ENCODE assay signal across 14 cellular contexts in the genomic region with DNA sequence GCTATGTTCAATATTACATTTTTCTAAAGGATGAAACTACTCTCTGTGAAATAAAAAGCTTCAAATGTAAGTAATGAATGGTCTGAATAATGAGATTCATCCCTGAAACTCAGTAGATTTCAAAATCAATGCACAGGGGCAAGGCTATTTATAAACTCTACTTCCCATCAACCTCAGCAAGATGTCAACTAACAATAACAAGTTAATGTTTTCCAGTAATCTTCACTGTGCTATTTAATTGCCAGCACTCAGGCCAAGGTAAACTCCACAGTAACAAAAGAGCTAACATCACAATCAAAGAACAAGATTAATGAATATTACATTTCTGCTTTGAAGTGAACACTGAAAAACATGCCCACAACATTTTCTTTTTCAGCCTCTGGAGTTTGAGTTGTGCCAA.
DNase-seq lines count a peak whose midpoint lies in the region; FAIRE-seq and TF ChIP-seq lines count a peak whose summit lies in the region.
"Had no signal": no experiment of that assay in that cellular context is flagged by ENCODE, and none has a peak within 500 bp of the region (broad histone marks: within the 10 kb centered on the region; RNA-seq: fewer than 3 reads in every experiment).

No MANE protein-coding gene starts in this region.

- H3K9me2 ChIP-seq in hepatocyte (replicated peaks; ENCODE audit: insufficient read depth) = no peaks in the 10 kb centered on the region

- H3K4me1 ChIP-seq in hepatocyte (ENCODE audit: insufficient read depth) (peaks cover 36% of the 10 kb centered on the region), skeletal muscle tissue (ENCODE audit: control insufficient read depth in 3 of 3, insufficient read depth in 3 of 3, low read length in 3 of 3) (peaks cover 6 to 16% (median 8%) of the 10 kb centered on the region in 3 donors), ovary (ENCODE audit: insufficient read depth) (peaks cover 4% of the 10 kb centered on the region)

- H3K27ac ChIP-seq in hepatocyte (peak overlapping the region; percentile 77), skeletal muscle tissue (ENCODE audit: low read depth, low read length) (peak overlapping the region; percentile 17), ovary (peak overlapping the region in 1 of 2 donors; percentile 31)

- no peak for TF ChIP-seq POLR2A in ovary (IDR thresholded peaks at IDR 0.05)

- H4K20me1 ChIP-seq in hepatocyte (ENCODE audit: insufficient read depth, poor library complexity, severe bottlenecking) = no peaks in the 10 kb centered on the region

- H3K9ac ChIP-seq in skeletal muscle tissue (ENCODE audit: low read depth in 1 of 3, low read length in 3 of 3) = no peak overlapping the region

- no peaks in the 10 kb centered on the region for H3K36me3 ChIP-seq in hepatocyte (replicated peaks; ENCODE audit: insufficient read depth, low read depth)
- H3K36me3 ChIP-seq in skeletal muscle tissue (ENCODE audit: control insufficient read depth in 3 of 3, insufficient read depth in 3 of 3, low read length in 3 of 3) = no peaks in the 10 kb centered on the region
- no peaks in the 10 kb centered on the region for H3K36me3 ChIP-seq in ovary

- TF ChIP-seq CTCF in hepatocyte (IDR thresholded peaks at IDR 0.05; ENCODE audit: poor library complexity) = no peak
- no peak for TF ChIP-seq CTCF in ovary (IDR thresholded peaks at IDR 0.05)

- no peak for FAIRE-seq in frontal cortex (lab: Jason Lieb, UNC)

- H2AFZ ChIP-seq in hepatocyte = no peak overlapping the region

- H3K9me3 ChIP-seq in hepatocyte (ENCODE audit: low read depth) (no peaks in the 10 kb centered on the region), skeletal muscle tissue (ENCODE audit: control insufficient read depth in 3 of 3, low read length in 3 of 3) (no peaks in the 10 kb centered on the region), ovary (no peaks in the 10 kb centered on the region)

- DNase-seq in DMS53 (lab: John Stamatoyannopoulos, UW) (peak; percentile 12), DMS53 treated with DMSO at 0.1 percent for 48 hours (lab: John Stamatoyannopoulos, UW; ENCODE audit: unreplicated experiment) (no peak), astrocyte of the hippocampus (ENCODE audit: low read depth, low spot score) (peak; percentile 82), hepatocyte (ENCODE audit: low spot score) (no peak), frontal cortex (ENCODE audit: low spot score in 2 of 2) (no peak), ovary (no peak), posterior cingulate gyrus (no peak)
- DNase-seq: 8988T; activated naive CD8-positive, alpha-beta T cell treated with anti-CD3 and anti-CD28 coated beads, Interleukin-2, amount 10 ng/mL, durations not matched to agents 7 days and 5 days; Calu3; stimulated activated CD4-positive, alpha-beta T cell treated with anti-CD3 and anti-CD28 coated beads, Interleukin-2, amount 100 ng/mL, for 48 hours; stimulated activated naive CD8-positive, alpha-beta T cell treated with anti-CD3 and anti-CD28 coated beads, Interleukin-15, amount 100 ng/mL, for 72 hours; T1000 had no signal

- intact Hi-C loops in ovary (cut with DNase I) = no loop called here
- intact Hi-C loops in posterior cingulate gyrus (cut with DNase I) = no loop called here

- no peak for TF ChIP-seq EP300 in ovary (IDR thresholded peaks at IDR 0.05)

- no peak overlapping the region for H3K4me3 ChIP-seq in hepatocyte
- H3K4me3 ChIP-seq in skeletal muscle tissue (ENCODE audit: low read length in 3 of 3) = no peak overlapping the region
- no peak overlapping the region for H3K4me3 ChIP-seq in ovary

- no peaks in the 10 kb centered on the region for H3K79me2 ChIP-seq in hepatocyte

- H3K27me3 ChIP-seq in hepatocyte (no peaks in the 10 kb centered on the region), skeletal muscle tissue (ENCODE audit: control insufficient read depth in 3 of 3, insufficient read depth in 3 of 3, low read length in 3 of 3) (no peaks in the 10 kb centered on the region), ovary (no peaks in the 10 kb centered on the region)

- H3K4me2 ChIP-seq in hepatocyte = peak overlapping the region; percentile 36

Comparison
In these comparisons a context has a peak if more than half of its experiments do, and no peak if none do; other contexts are left out.
1. DNase-seq: peak in DMS53 (single experiment) and astrocyte of the hippocampus (single experiment); none in DMS53 treated with DMSO at 0.1 percent for 48 hours (single experiment), hepatocyte (single experiment), frontal cortex (0 of 2), ovary (0 of 5) and posterior cingulate gyrus (0 of 10).